ENCODE assay signal across 16 cellular contexts in the genomic region with DNA sequence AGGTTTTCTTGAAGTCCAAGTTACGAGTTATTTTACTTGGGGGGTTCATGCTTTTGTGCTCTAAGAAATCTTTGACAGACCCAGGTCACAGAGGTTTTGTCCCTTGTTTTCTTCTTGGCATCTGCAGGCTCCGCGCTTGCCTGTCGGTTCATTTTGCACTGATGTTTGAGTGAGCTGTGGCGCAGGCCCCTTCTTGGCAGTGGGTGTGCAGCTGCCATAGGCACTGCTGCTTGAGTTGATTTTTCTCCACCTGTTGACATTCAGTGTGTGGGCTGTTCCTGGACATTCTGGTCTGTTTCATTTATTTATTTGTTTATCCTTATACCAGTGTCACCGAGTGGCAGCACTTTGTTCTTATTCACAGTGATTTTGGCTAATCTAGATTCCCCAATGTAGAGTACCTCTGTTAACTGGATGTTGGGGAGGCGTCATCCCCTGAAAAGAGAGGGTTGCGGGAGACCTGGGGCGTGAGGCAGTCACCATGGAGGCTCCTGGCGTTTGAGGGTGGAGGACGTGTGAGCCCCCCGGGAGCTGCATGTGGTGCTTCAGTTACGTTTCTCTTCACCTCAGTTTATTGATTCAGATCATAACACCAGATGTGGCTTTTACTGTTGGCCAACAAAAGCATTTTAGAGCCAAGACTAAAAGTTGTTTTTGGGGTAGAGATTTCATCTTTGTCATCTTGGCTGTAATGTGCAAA.
DNase-seq lines count a peak whose midpoint lies in the region; ATAC-seq and TF ChIP-seq lines count a peak whose summit lies in the region.
"Had no signal": no experiment of that assay in that cellular context is flagged by ENCODE, and none has a peak within 500 bp of the region (broad histone marks: within the 10 kb centered on the region; RNA-seq: fewer than 3 reads in every experiment).

No MANE protein-coding gene starts in this region.

- H3K4me3 Mint-ChIP-seq in stimulated activated memory B cell treated with anti-CD40 and anti-IgM and Interleukin-4, amounts not matched to agents 10 μg/mL and 1 μg/mL and 100 μg/mL, for 72 hours: no peak overlapping the region
- H3K4me3 Mint-ChIP-seq: activated naive CD8-positive, alpha-beta T cell treated with anti-CD3 and anti-CD28 coated beads, Interleukin-2, amount 10 ng/mL, durations not matched to agents 7 days and 5 days; brain had no signal

- no peak for TF ChIP-seq EP300 in sigmoid colon (IDR thresholded peaks at IDR 0.05)

- intact Hi-C loops in sigmoid colon (cut with DNase I): no loop called here
- intact Hi-C loops in posterior vena cava (cut with DNase I): loop anchor here in 1 of 2 donors (2.0 kb wide), 1 partner anchor 29 kb away; no protein-coding TSS in a partner anchor

- H3K4me1 ChIP-seq in RWPE2 (ENCODE audit: insufficient read depth, poor library complexity, severe bottlenecking): peaks cover 11% of the 10 kb centered on the region
- peaks cover 0 to 10% (median 4%) of the 10 kb centered on the region in 4 donors for H3K4me1 ChIP-seq in sigmoid colon

- H3K4me3 ChIP-seq in RWPE2 (ENCODE audit: severe bottlenecking) (no peak overlapping the region), fibroblast of the aortic adventitia (ENCODE audit: low read depth, low read length) (no peak overlapping the region), sigmoid colon (no peak overlapping the region)
- H3K4me3 ChIP-seq: vagina had no signal

- H3K36me3 Mint-ChIP-seq in stimulated activated memory B cell treated with anti-CD40 and anti-IgM and Interleukin-4, amounts not matched to agents 10 μg/mL and 1 μg/mL and 100 μg/mL, for 72 hours: peaks cover 95% of the 10 kb centered on the region

- TF ChIP-seq CTCF in RWPE2 (IDR thresholded peaks at IDR 0.05; ENCODE audit: poor library complexity, severe bottlenecking): no peak
- no peak for TF ChIP-seq CTCF in fibroblast of the aortic adventitia (IDR thresholded peaks at IDR 0.05; ENCODE audit: insufficient read depth, low read length)
- TF ChIP-seq CTCF in sigmoid colon (IDR thresholded peaks at IDR 0.05): no peak

- no peak for TF ChIP-seq POLR2A in sigmoid colon (IDR thresholded peaks at IDR 0.05)

- peak overlapping the region; percentile 99 for H3K27ac Mint-ChIP-seq in stimulated activated memory B cell treated with anti-CD40 and anti-IgM and Interleukin-4, amounts not matched to agents 10 μg/mL and 1 μg/mL and 100 μg/mL, for 72 hours
- H3K27ac Mint-ChIP-seq: activated naive CD8-positive, alpha-beta T cell treated with anti-CD3 and anti-CD28 coated beads, Interleukin-2, amount 10 ng/mL, durations not matched to agents 7 days and 5 days had no signal

- H3K4me1 Mint-ChIP-seq in stimulated activated memory B cell treated with anti-CD40 and anti-IgM and Interleukin-4, amounts not matched to agents 10 μg/mL and 1 μg/mL and 100 μg/mL, for 72 hours: peaks cover 62% of the 10 kb centered on the region

- H3K9me3 ChIP-seq in RWPE2 (ENCODE audit: severe bottlenecking) (no peaks in the 10 kb centered on the region), sigmoid colon (no peaks in the 10 kb centered on the region)
- H3K9me3 ChIP-seq: vagina had no signal

- no peak for ATAC-seq in RWPE2 (ENCODE audit: low read depth)
- no peak for ATAC-seq in stimulated activated memory B cell treated with anti-CD40 and anti-IgM and Interleukin-4, amounts not matched to agents 10 μg/mL and 1 μg/mL and 100 μg/mL, for 72 hours
- ATAC-seq in GM21526 (IDR thresholded peaks at IDR 0.05; ENCODE audit: low FRiP score, unreplicated experiment): no peak

- peaks cover 11% of the 10 kb centered on the region for H3K9me3 Mint-ChIP-seq in stimulated activated memory B cell treated with anti-CD40 and anti-IgM and Interleukin-4, amounts not matched to agents 10 μg/mL and 1 μg/mL and 100 μg/mL, for 72 hours

- DNase-seq in activated effector memory CD4-positive, alpha-beta T cell treated with anti-CD3 and anti-CD28 coated beads, Interleukin-2, amount 50 U/mL, for 16 hours: peak; percentile 51
- DNase-seq in activated effector memory CD4-positive, alpha-beta T cell treated with Interleukin-2 at 50 U/mL for 16 hours: no peak
- DNase-seq in RWPE2 (ENCODE audit: low spot score): no peak
- DNase-seq in fibroblast of the aortic adventitia (ENCODE audit: low read depth): peak; percentile 7
- no peak for DNase-seq in sigmoid colon
- DNase-seq in posterior vena cava (ENCODE audit: low spot score): no peak
- DNase-seq: activated naive CD8-positive, alpha-beta T cell treated with anti-CD3 and anti-CD28 coated beads, Interleukin-2, amount 10 ng/mL, durations not matched to agents 7 days and 5 days; dermis blood vessel endothelial cell; mammary epithelial cell; NCI-H1694; NCI-H446 had no signal

- no peaks in the 10 kb centered on the region for H3K27me3 ChIP-seq in RWPE2 (ENCODE audit: insufficient read depth, poor library complexity, severe bottlenecking)
- H3K27me3 ChIP-seq in sigmoid colon: no peaks in the 10 kb centered on the region
- H3K27me3 ChIP-seq: vagina had no signal

- 85 to 95% methylated on average over 13 of the region's 13 CpGs for WGBS in sigmoid colon, 2 donors

- H3K27me3 Mint-ChIP-seq in stimulated activated memory B cell treated with anti-CD40 and anti-IgM and Interleukin-4, amounts not matched to agents 10 μg/mL and 1 μg/mL and 100 μg/mL, for 72 hours: no peaks in the 10 kb centered on the region
- H3K27me3 Mint-ChIP-seq: activated naive CD8-positive, alpha-beta T cell treated with anti-CD3 and anti-CD28 coated beads, Interleukin-2, amount 10 ng/mL, durations not matched to agents 7 days and 5 days; brain had no signal

- H3K27ac ChIP-seq in RWPE2 (ENCODE audit: poor library complexity, severe bottlenecking) (peak overlapping the region; percentile 63), sigmoid colon (no peak overlapping the region)
- H3K27ac ChIP-seq: vagina, VCaP had no signal

- peaks cover 56% of the 10 kb centered on the region for H3K36me3 ChIP-seq in RWPE2 (ENCODE audit: low read depth)
- H3K36me3 ChIP-seq in sigmoid colon: peaks cover 13 to 80% (median 33%) of the 10 kb centered on the region in 4 donors

Comparison
In these comparisons a context has a peak if more than half of its experiments do, and no peak if none do; other contexts are left out.
1. DNase-seq: peak in activated effector memory CD4-positive, alpha-beta T cell treated with anti-CD3 and anti-CD28 coated beads, Interleukin-2, amount 50 U/mL, for 16 hours (single experiment) and fibroblast of the aortic adventitia (single experiment); none in activated effector memory CD4-positive, alpha-beta T cell treated with Interleukin-2 at 50 U/mL for 16 hours (single experiment), RWPE2 (single experiment), sigmoid colon (single experiment) and posterior vena cava (single experiment).